Comparison of ENCODE assay signal across 1 cellular context in the genomic region with DNA sequence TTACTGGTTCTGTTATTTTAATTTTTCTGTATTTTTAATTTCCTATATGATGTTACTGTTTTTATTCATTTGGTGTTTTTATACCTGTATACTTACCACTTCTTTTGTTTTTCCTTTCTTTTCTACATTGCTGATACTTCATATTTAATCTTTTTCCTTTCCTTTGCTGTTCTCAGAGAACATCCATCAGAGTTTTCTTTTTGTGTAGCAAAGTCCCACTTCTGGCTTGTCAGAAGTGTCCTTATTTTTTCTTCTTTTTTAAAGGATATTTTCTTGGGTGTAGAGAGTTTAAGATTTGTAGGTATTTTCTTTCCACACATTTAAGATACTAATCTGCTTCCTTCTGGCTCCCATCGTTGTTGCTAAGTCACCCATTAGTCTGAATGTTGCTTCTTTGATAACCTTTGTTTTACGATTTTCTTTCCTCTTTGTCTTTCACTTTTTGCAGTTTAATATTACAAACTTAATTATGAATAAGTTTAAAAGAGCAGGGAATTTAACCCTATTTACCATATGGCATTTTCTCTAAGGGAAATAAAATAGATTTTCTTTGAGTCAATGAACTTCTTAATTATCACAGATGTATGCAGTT.
TF ChIP-seq lines count a peak whose summit lies in the region.

No MANE protein-coding gene starts in this region.

TF ChIP-seq in GM12878, 131 proteins besides CTCF, POLR2A, EP300 and RAD21:
- TF ChIP-seq RAD51 (IDR thresholded peaks at IDR 0.05) (no peak), POLR2AphosphoS2 (IDR thresholded peaks at IDR 0.05; ENCODE audit: low read depth, low read length) (no peak), SREBF2 (IDR thresholded peaks at IDR 0.05; ENCODE audit: low read length) (no peak), CHD4 (IDR thresholded peaks at IDR 0.05) (no peak), EZH2 (IDR thresholded peaks at IDR 0.05; ENCODE audit: borderline replicate concordance, control insufficient read depth, low read depth, low read length) (no peak), BACH1 (IDR thresholded peaks at IDR 0.05; ENCODE audit: borderline replicate concordance) (no peak), NFXL1 (IDR thresholded peaks at IDR 0.05; ENCODE audit: borderline replicate concordance) (no peak), SUZ12 (IDR thresholded peaks at IDR 0.05; ENCODE audit: unreplicated experiment) (no peak), WRNIP1 (IDR thresholded peaks at IDR 0.05; ENCODE audit: borderline replicate concordance, low read depth, low read length) (no peak), TCF3 (IDR thresholded peaks at IDR 0.05; ENCODE audit: borderline replicate concordance, insufficient read depth, low read depth, low read length) (no peak), RFX5 (IDR thresholded peaks at IDR 0.05; ENCODE audit: low read depth, low read length) (no peak), LARP7 (IDR thresholded peaks at IDR 0.05) (no peak)
- TF ChIP-seq, protein P1, sequence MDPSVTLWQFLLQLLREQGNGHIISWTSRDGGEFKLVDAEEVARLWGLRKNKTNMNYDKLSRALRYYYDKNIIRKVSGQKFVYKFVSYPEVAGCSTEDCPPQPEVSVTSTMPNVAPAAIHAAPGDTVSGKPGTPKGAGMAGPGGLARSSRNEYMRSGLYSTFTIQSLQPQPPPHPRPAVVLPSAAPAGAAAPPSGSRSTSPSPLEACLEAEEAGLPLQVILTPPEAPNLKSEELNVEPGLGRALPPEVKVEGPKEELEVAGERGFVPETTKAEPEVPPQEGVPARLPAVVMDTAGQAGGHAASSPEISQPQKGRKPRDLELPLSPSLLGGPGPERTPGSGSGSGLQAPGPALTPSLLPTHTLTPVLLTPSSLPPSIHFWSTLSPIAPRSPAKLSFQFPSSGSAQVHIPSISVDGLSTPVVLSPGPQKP (IDR thresholded peaks at IDR 0.05; ENCODE audit: low read depth, low read length), result no peak
- TF ChIP-seq, protein P2, sequence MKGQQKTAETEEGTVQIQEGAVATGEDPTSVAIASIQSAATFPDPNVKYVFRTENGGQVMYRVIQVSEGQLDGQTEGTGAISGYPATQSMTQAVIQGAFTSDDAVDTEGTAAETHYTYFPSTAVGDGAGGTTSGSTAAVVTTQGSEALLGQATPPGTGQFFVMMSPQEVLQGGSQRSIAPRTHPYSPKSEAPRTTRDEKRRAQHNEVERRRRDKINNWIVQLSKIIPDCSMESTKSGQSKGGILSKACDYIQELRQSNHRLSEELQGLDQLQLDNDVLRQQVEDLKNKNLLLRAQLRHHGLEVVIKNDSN (IDR thresholded peaks at IDR 0.05; ENCODE audit: borderline replicate concordance, extremely low read length, insufficient read depth, low read depth, low read length), result no peak
- TF ChIP-seq, protein P3, sequence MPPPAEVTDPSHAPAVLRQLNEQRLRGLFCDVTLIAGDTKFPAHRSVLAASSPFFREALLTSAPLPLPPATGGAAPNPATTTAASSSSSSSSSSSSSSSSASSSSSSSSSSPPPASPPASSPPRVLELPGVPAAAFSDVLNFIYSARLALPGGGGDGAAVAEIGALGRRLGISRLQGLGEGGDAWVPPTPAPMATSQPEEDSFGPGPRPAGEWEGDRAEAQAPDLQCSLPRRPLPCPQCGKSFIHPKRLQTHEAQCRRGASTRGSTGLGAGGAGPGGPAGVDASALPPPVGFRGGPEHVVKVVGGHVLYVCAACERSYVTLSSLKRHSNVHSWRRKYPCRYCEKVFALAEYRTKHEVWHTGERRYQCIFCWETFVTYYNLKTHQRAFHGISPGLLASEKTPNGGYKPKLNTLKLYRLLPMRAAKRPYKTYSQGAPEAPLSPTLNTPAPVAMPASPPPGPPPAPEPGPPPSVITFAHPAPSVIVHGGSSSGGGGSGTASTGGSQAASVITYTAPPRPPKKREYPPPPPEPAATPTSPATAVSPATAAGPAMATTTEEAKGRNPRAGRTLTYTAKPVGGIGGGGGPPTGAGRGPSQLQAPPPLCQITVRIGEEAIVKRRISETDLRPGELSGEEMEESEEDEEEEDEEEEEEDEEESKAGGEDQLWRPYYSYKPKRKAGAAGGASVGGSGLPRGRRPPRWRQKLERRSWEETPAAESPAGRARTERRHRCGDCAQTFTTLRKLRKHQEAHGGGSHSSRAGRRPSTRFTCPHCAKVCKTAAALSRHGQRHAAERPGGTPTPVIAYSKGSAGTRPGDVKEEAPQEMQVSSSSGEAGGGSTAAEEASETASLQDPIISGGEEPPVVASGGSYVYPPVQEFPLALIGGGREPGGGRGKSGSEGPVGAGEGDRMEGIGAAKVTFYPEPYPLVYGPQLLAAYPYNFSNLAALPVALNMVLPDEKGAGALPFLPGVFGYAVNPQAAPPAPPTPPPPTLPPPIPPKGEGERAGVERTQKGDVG (CRISPR knock-in tag; IDR thresholded peaks at IDR 0.05), result no peak
